Comparison of ENCODE assay signal across 6 cellular contexts in the genomic region with DNA sequence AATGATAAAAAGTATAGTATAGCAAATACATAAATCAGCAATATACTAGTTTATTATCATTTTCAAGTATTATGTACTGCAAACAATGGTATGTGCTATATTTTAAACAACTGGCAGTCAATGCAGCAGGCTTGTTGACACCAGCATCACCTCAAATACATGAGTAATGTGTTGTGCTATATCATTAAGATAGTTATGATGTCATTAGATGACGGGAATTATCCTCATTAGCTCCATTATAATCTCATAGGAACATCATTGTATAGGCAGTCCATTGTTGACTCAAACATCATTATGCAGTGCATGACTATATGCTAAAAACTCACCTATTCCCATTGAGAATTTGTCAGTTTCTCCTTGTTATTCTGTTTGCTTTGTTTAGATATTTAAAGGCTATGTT.
"Had no signal": no experiment of that assay in that cellular context is flagged by ENCODE, and none has a peak within 500 bp of the region (broad histone marks: within the 10 kb centered on the region; RNA-seq: fewer than 3 reads in every experiment).

No MANE protein-coding gene starts in this region.

- H3K27ac ChIP-seq: HL-60 had no signal

- DNase-seq: IMR-90, KBM-7, KG1 had no signal

- ATAC-seq: K562 had no signal

- FAIRE-seq: HTR-8/SVneo, K562 had no signal

- H3K4me3 ChIP-seq: K562 had no signal
